Comparison of ENCODE assay signal across 8 cellular contexts in genomic region chr14:94080606-94081385, GRCh38. TPM values are rescaled to one million over a fixed set of nuclear protein-coding genes. Genes with fewer than 3 reads are reported as not detected.
DNase-seq lines count a peak whose midpoint lies in the region; ATAC-seq and FAIRE-seq lines count a peak whose summit lies in the region.

TSS of gene DDX24 (minus strand) at chr14:94081202. CDS start at chr14:94079742, 1,460 bp downstream.
TSS of gene IFI27L1 (plus strand) at chr14:94081310. CDS start at chr14:94096938, 15,628 bp downstream.

- H3K9me3 Mint-ChIP-seq in activated CD8-positive, alpha-beta memory T cell treated with anti-CD3 and anti-CD28 coated beads, Interleukin-2, amount 10 ng/mL, durations not matched to agents 7 days and 5 days (ENCODE audit: low read depth): no peaks in the 10 kb centered on the region

- H3K56ac ChIP-seq in mesendoderm (ENCODE audit: low read length): peak within 1 kb of the TSS; percentile 96

- H3K27ac Mint-ChIP-seq in activated CD8-positive, alpha-beta memory T cell treated with anti-CD3 and anti-CD28 coated beads, Interleukin-2, amount 10 ng/mL, durations not matched to agents 7 days and 5 days: peak within 1 kb of the TSS; percentile 98

- peaks cover 57% of the 10 kb centered on the region for H3K4me1 Mint-ChIP-seq in activated CD8-positive, alpha-beta memory T cell treated with anti-CD3 and anti-CD28 coated beads, Interleukin-2, amount 10 ng/mL, durations not matched to agents 7 days and 5 days

- H4K8ac ChIP-seq in mesendoderm (ENCODE audit: low read depth, low read length): no peak within 1 kb of the TSS

- no peak within 1 kb of the TSS for H2BK120ac ChIP-seq in mesendoderm (ENCODE audit: low read depth, low read length)

- H3K4me2 ChIP-seq in mesendoderm (ENCODE audit: low read length): peak within 1 kb of the TSS; percentile 96

- H3K27me3 ChIP-seq in endocrine pancreas (ENCODE audit: control insufficient read depth, insufficient read depth, low read length) (no peaks in the 10 kb centered on the region), mesendoderm (ENCODE audit: insufficient read depth, low read length, poor library complexity) (no peaks in the 10 kb centered on the region)

- DNase-seq in COLO829 (ENCODE audit: low spot score): peak; percentile 92
- peak; percentile 96 for DNase-seq in HTR-8/SVneo (ENCODE audit: insufficient read length, low spot score)
- peak; percentile 89 for DNase-seq in NOMO-1 treated with dmso at 0.1 percent for 144 hours (lab: John Stamatoyannopoulos, UW; ENCODE audit: unreplicated experiment)
- peak; percentile 98 for DNase-seq in activated CD8-positive, alpha-beta memory T cell treated with anti-CD3 and anti-CD28 coated beads, Interleukin-2, amount 10 ng/mL, durations not matched to agents 7 days and 5 days
- DNase-seq in mesendoderm: peak; percentile 95
- DNase-seq in stimulated activated CD8-positive, alpha-beta memory T cell treated with anti-CD3 and anti-CD28 coated beads, Interleukin-15, amount 100 ng/mL, for 1 hour (ENCODE audit: low read depth): peak; percentile 92

- H3K18ac ChIP-seq in mesendoderm (ENCODE audit: low read length): peak within 1 kb of the TSS; percentile 1

- H3K36me3 ChIP-seq in endocrine pancreas (ENCODE audit: control insufficient read depth, insufficient read depth, low read length): peaks cover 14% of the 10 kb centered on the region
- H3K36me3 ChIP-seq in mesendoderm (ENCODE audit: control insufficient read depth, insufficient read depth, low read length): peaks cover 6% of the 10 kb centered on the region

- H3K36me3 Mint-ChIP-seq in activated CD8-positive, alpha-beta memory T cell treated with anti-CD3 and anti-CD28 coated beads, Interleukin-2, amount 10 ng/mL, durations not matched to agents 7 days and 5 days: peaks cover 53% of the 10 kb centered on the region

- H3K79me1 ChIP-seq in mesendoderm (ENCODE audit: low read length): peaks cover 27% of the 10 kb centered on the region

- peak within 1 kb of the TSS; percentile 11 for H3K27ac ChIP-seq in mesendoderm (ENCODE audit: low read depth, low read length)

- WGBS in mesendoderm (ENCODE audit: extremely low coverage, insufficient coverage, low lambda C conversion rate): no CpG with 5 or more reads among the region's 79 CpGs

- H3K79me2 ChIP-seq in mesendoderm (ENCODE audit: control insufficient read depth, insufficient read depth, low read length): peaks cover 40% of the 10 kb centered on the region

- CTCF ChIA-PET in activated CD8-positive, alpha-beta memory T cell treated with anti-CD3 and anti-CD28 coated beads, Interleukin-2, amount 10 ng/mL, durations not matched to agents 7 days and 5 days (lab: Charles Lee): interaction anchor here (1.0 to 4.6 kb wide), 15 partner anchors 9 to 141 kb away, joined by 3 to 24 read pairs (median 4); partner anchors contain the start of gene IFI27L2

- H2AK5ac ChIP-seq in mesendoderm (ENCODE audit: low read length): no peak within 1 kb of the TSS

- H3K9ac ChIP-seq in endocrine pancreas (ENCODE audit: control insufficient read depth, insufficient read depth, low read length) (peak within 1 kb of the TSS; percentile 66), mesendoderm (ENCODE audit: low read length) (peak within 1 kb of the TSS; percentile 95)

- H3K27me3 Mint-ChIP-seq in activated CD8-positive, alpha-beta memory T cell treated with anti-CD3 and anti-CD28 coated beads, Interleukin-2, amount 10 ng/mL, durations not matched to agents 7 days and 5 days: no peaks in the 10 kb centered on the region

- H3K4me1 ChIP-seq in endocrine pancreas (ENCODE audit: control insufficient read depth, insufficient read depth, low read length) (peaks cover 21% of the 10 kb centered on the region), mesendoderm (ENCODE audit: control insufficient read depth, low read depth, low read length) (peaks cover 13% of the 10 kb centered on the region)

- H3K4me3 Mint-ChIP-seq in activated CD8-positive, alpha-beta memory T cell treated with anti-CD3 and anti-CD28 coated beads, Interleukin-2, amount 10 ng/mL, durations not matched to agents 7 days and 5 days: peak within 1 kb of the TSS; percentile 95

- peak within 1 kb of the TSS; percentile 39 for H3K4ac ChIP-seq in mesendoderm (ENCODE audit: low read depth, low read length)

- peaks cover 2% of the 10 kb centered on the region for H3K9me3 ChIP-seq in endocrine pancreas (ENCODE audit: control insufficient read depth, low read length)

- peak; percentile 91 for FAIRE-seq in HTR-8/SVneo (lab: Jason Lieb, UNC)

- no peak within 1 kb of the TSS for H4K5ac ChIP-seq in mesendoderm (ENCODE audit: low read length)

- peak within 1 kb of the TSS; percentile 48 for H3K23ac ChIP-seq in mesendoderm (ENCODE audit: low read length)

- no peak within 1 kb of the TSS for H2BK5ac ChIP-seq in mesendoderm (ENCODE audit: low read length)

- peak within 1 kb of the TSS; percentile 94 for H3K4me3 ChIP-seq in endocrine pancreas (ENCODE audit: control insufficient read depth, insufficient read depth, low read length)
- peak within 1 kb of the TSS; percentile 91 for H3K4me3 ChIP-seq in mesendoderm (ENCODE audit: low read length)

- H2BK15ac ChIP-seq in mesendoderm (replicated peaks; ENCODE audit: low read depth): no peak within 1 kb of the TSS

- peak; percentile 98 for ATAC-seq in GM21367 (IDR thresholded peaks at IDR 0.05; ENCODE audit: unreplicated experiment)
- peak; percentile 97 for ATAC-seq in activated CD8-positive, alpha-beta memory T cell treated with anti-CD3 and anti-CD28 coated beads, Interleukin-2, amount 10 ng/mL, durations not matched to agents 7 days and 5 days

RNA-seq across cellular contexts. Expression of gene DDX24, which starts in this region (rescaled TPM):
- total RNA-seq in activated CD8-positive, alpha-beta memory T cell treated with anti-CD3 and anti-CD28 coated beads, Interleukin-2, amount 10 ng/mL, durations not matched to agents 7 days and 5 days: 100 to 1,000 TPM; 211 to 244 TPM
- 181 TPM for polyA plus RNA-seq in mesendoderm (2013, experiment 1 of 2)
- polyA plus RNA-seq in mesendoderm (2013, experiment 2 of 2): 186 TPM

RNA-seq across cellular contexts. Expression of gene IFI27L1, which starts in this region (rescaled TPM):
- 10 to 100 TPM; 42.8 to 55.4 TPM for total RNA-seq in activated CD8-positive, alpha-beta memory T cell treated with anti-CD3 and anti-CD28 coated beads, Interleukin-2, amount 10 ng/mL, durations not matched to agents 7 days and 5 days
- polyA plus RNA-seq in mesendoderm (2013, experiment 1 of 2): 14.1 TPM
- polyA plus RNA-seq in mesendoderm (2013, experiment 2 of 2): 14.6 TPM

Comparison
In these comparisons a context has a peak if more than half of its experiments do, and no peak if none do; other contexts are left out.
1. Peak in every context shown above with its lines: DNase-seq, ATAC-seq, H3K4me3 ChIP-seq and H3K27ac ChIP-seq.